In the genomic region with DNA sequence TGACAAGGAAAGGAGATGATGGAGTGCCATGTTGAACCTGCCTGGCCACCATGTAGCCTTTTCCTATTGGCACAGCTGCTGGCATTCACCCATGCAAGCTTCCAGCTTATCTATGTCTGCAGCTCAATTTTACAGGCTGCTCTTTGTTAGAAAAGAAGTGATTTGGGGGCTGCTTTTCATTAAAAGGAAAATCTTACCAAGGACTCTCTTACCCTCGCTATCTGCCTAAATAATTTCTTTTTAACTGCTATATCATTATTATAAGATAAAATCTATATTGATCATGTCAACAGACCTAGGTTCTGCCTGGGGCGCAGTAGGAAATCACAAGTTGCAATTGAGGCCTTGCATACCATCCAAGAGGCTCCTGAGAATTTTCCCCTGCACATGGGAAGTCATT, we compare ENCODE assay signal across 29 cellular contexts.
DNase-seq lines count a peak whose midpoint lies in the region; ATAC-seq, FAIRE-seq and TF ChIP-seq lines count a peak whose summit lies in the region.
"Had no signal": no experiment of that assay in that cellular context is flagged by ENCODE, and none has a peak within 500 bp of the region (broad histone marks: within the 10 kb centered on the region; RNA-seq: fewer than 3 reads in every experiment).

No MANE protein-coding gene starts in this region.

- no peaks in the 10 kb centered on the region for H3K9me3 Mint-ChIP-seq in activated naive CD4-positive, alpha-beta T cell treated with anti-CD3 and anti-CD28 coated beads, Interleukin-2, amount 10 ng/mL, durations not matched to agents 7 days and 5 days
- H3K9me3 Mint-ChIP-seq: CD8-positive, alpha-beta memory T cell had no signal

- no peaks in the 10 kb centered on the region for H3K36me3 Mint-ChIP-seq in activated naive CD4-positive, alpha-beta T cell treated with anti-CD3 and anti-CD28 coated beads, Interleukin-2, amount 10 ng/mL, durations not matched to agents 7 days and 5 days
- H3K36me3 Mint-ChIP-seq: CD14-positive monocyte; CD4-positive, alpha-beta memory T cell; CD4-positive, CD25-positive, alpha-beta regulatory T cell; CD8-positive, alpha-beta memory T cell had no signal

- intact Hi-C loops in A673 (cut with micrococcal nuclease; ENCODE audit: unreplicated experiment) = no loop called here

- H3K4me3 Mint-ChIP-seq in activated naive CD4-positive, alpha-beta T cell treated with anti-CD3 and anti-CD28 coated beads, Interleukin-2, amount 10 ng/mL, durations not matched to agents 7 days and 5 days = no peak overlapping the region
- H3K4me3 Mint-ChIP-seq: CD14-positive monocyte; CD4-positive, alpha-beta memory T cell; CD4-positive, CD25-positive, alpha-beta regulatory T cell; CD8-positive, alpha-beta memory T cell had no signal

- ATAC-seq in A549 = no peak
- no peak for ATAC-seq in HG02759 (IDR thresholded peaks at IDR 0.05; ENCODE audit: unreplicated experiment)
- ATAC-seq in HG02938 (IDR thresholded peaks at IDR 0.05; ENCODE audit: unreplicated experiment) = no peak
- ATAC-seq: GM12878 had no signal

- peaks cover 22% of the 10 kb centered on the region for H3K4me1 ChIP-seq in A549
- peaks cover 74% of the 10 kb centered on the region for H3K4me1 ChIP-seq in A673 (ENCODE audit: insufficient read depth, low read length, poor library complexity, severe bottlenecking)

- H3K27ac Mint-ChIP-seq in activated naive CD4-positive, alpha-beta T cell treated with anti-CD3 and anti-CD28 coated beads, Interleukin-2, amount 10 ng/mL, durations not matched to agents 7 days and 5 days = peak overlapping the region; percentile 1
- H3K27ac Mint-ChIP-seq: CD14-positive monocyte; CD4-positive, alpha-beta memory T cell; CD4-positive, CD25-positive, alpha-beta regulatory T cell; CD8-positive, alpha-beta memory T cell had no signal

- H3K4me2 ChIP-seq in A549 = no peak overlapping the region
- H3K4me2 ChIP-seq: BLaER1 had no signal

- H3K36me3 ChIP-seq in A673 (ENCODE audit: insufficient read depth, low read length, poor library complexity, severe bottlenecking) (no peaks in the 10 kb centered on the region), bronchial epithelial cell (ENCODE audit: control insufficient read depth, insufficient read depth, low read length) (no peaks in the 10 kb centered on the region)
- H3K36me3 ChIP-seq: BE2C, BLaER1 had no signal

- no peak for DNase-seq in activated naive CD4-positive, alpha-beta T cell treated with anti-CD3 and anti-CD28 coated beads, Interleukin-2, amount 10 ng/mL, durations not matched to agents 7 days and 5 days
- no peak for DNase-seq in activated naive CD4-positive, alpha-beta T cell treated with anti-CD3 and anti-CD28 coated beads, Interleukin-2, amount 50 U/mL, for 16 hours
- DNase-seq in A549 (ENCODE audit: low read depth in 1 of 2, low spot score in 1 of 2) (no peak), A673 (ENCODE audit: low spot score) (no peak), bronchial epithelial cell (ENCODE audit: low read depth) (no peak), UCSD-AML1 (lab: John Stamatoyannopoulos, UW; ENCODE audit: unreplicated experiment) (no peak)
- DNase-seq: 8988T; ACHN; BE2C; C1 segment of cervical spinal cord; CD4-positive, alpha-beta memory T cell; CD4-positive, CD25-positive, alpha-beta regulatory T cell; CD8-positive, alpha-beta memory T cell; COR-L47; DMS 273 treated with DMSO at 0.1 percent for 48 hours; DMS153; DMS53; DMS79; DND-41; EL; GDM1 had no signal

- TF ChIP-seq CTCF in A549 (IDR thresholded peaks at IDR 0.05) = no peak
- TF ChIP-seq CTCF in A673 (conservative IDR thresholded peaks at IDR 0.05; ENCODE audit: low read depth, low read length) = no peak
- TF ChIP-seq CTCF in bronchial epithelial cell (IDR thresholded peaks at IDR 0.05; ENCODE audit: insufficient read depth, low read length, severe bottlenecking) = no peak

- TF ChIP-seq EP300 in A549 (IDR thresholded peaks at IDR 0.05) = no peak

- FAIRE-seq in A549 (lab: Jason Lieb, UNC) (no peak), bronchial epithelial cell (lab: Jason Lieb, UNC) (peak; percentile 68)
- FAIRE-seq: A204.1, GM12878, GM12892, GM18507 had no signal

- peaks cover 4% of the 10 kb centered on the region for H3K27me3 Mint-ChIP-seq in activated naive CD4-positive, alpha-beta T cell treated with anti-CD3 and anti-CD28 coated beads, Interleukin-2, amount 10 ng/mL, durations not matched to agents 7 days and 5 days
- H3K27me3 Mint-ChIP-seq: CD4-positive, CD25-positive, alpha-beta regulatory T cell had no signal

- H3K27me3 ChIP-seq in A673 (replicated peaks; ENCODE audit: insufficient read depth, low read depth, low read length, poor library complexity) (no peaks in the 10 kb centered on the region), bronchial epithelial cell (ENCODE audit: control insufficient read depth, insufficient read depth, low read length) (no peaks in the 10 kb centered on the region)
- H3K27me3 ChIP-seq: BE2C, BLaER1 had no signal

- POLR2A ChIA-PET in A549 (lab: Yijun Ruan, JAX) (no interaction called here), A673 (lab: Charles Lee; ENCODE audit: low non-redundant PET) (no interaction called here)

- H3K9me3 ChIP-seq in A549 (no peaks in the 10 kb centered on the region; the same call in 2 of the 3 replicates), A673 (ENCODE audit: low read depth, low read length, poor library complexity, severe bottlenecking) (no peaks in the 10 kb centered on the region)
- H3K9me3 ChIP-seq: BE2C, BLaER1 had no signal

- no peak for TF ChIP-seq POLR2A in A549 (IDR thresholded peaks at IDR 0.05; ENCODE audit: low read length)

- CTCF ChIA-PET in activated naive CD4-positive, alpha-beta T cell treated with anti-CD3 and anti-CD28 coated beads, Interleukin-2, amount 10 ng/mL, durations not matched to agents 7 days and 5 days (lab: Charles Lee) = no interaction called here
- CTCF ChIA-PET in A549 (lab: Yijun Ruan, JAX) (interaction anchor here (0.9 to 1.4 kb wide), 4 partner anchors 9 to 42 kb away, joined by 3 to 6 read pairs (median 3); no protein-coding TSS in a partner anchor), A673 (lab: Charles Lee) (no interaction called here)

- H3K4me1 Mint-ChIP-seq in activated naive CD4-positive, alpha-beta T cell treated with anti-CD3 and anti-CD28 coated beads, Interleukin-2, amount 10 ng/mL, durations not matched to agents 7 days and 5 days = no peaks in the 10 kb centered on the region
- H3K4me1 Mint-ChIP-seq: CD4-positive, alpha-beta memory T cell; CD4-positive, CD25-positive, alpha-beta regulatory T cell; CD8-positive, alpha-beta memory T cell had no signal

- H3K4me3 ChIP-seq in A549 = no peak overlapping the region
- H3K4me3 ChIP-seq in A673 (ENCODE audit: low read depth, low read length, poor library complexity, severe bottlenecking) = no peak overlapping the region
- no peak overlapping the region for H3K4me3 ChIP-seq in bronchial epithelial cell (ENCODE audit: low read depth, low read length)
- H3K4me3 ChIP-seq: BLaER1, GM12878 had no signal

- peak overlapping the region; percentile 90 to 92 for H3K27ac ChIP-seq in A549
- peak overlapping the region; percentile 56 for H3K27ac ChIP-seq in A673 (ENCODE audit: low read depth, low read length, poor library complexity, severe bottlenecking)
- H3K27ac ChIP-seq: BLaER1 had no signal

- BruUV-seq in A673 (replicated peaks; lab: Mats Ljungman, UMichigan) = no TSS peak

- 95% methylated on average over 2 of the region's 2 CpGs for WGBS in A549 (ENCODE audit: missing lambda C conversion rate)

- TF ChIP-seq RAD21 in A549 (conservative IDR thresholded peaks at IDR 0.05 in 1 of 2, IDR thresholded peaks at IDR 0.05 in 1 of 2) = no peak

TF ChIP-seq in A549, 52 proteins besides CTCF, POLR2A, EP300 and RAD21:
- no peak for TF ChIP-seq EHMT2 (IDR thresholded peaks at IDR 0.05; ENCODE audit: low read depth)
- no peak for TF ChIP-seq ZSCAN20 (CRISPR knock-in tag; IDR thresholded peaks at IDR 0.05)
- no peak for TF ChIP-seq HOXA7 (CRISPR knock-in tag; IDR thresholded peaks at IDR 0.05)
- TF ChIP-seq SREBF2 (IDR thresholded peaks at IDR 0.05) = no peak
- no peak for TF ChIP-seq POLR2AphosphoS2 (conservative IDR thresholded peaks at IDR 0.05; ENCODE audit: low read length)
- no peak for TF ChIP-seq RNF2 (IDR thresholded peaks at IDR 0.05; ENCODE audit: borderline replicate concordance, low read depth)
- TF ChIP-seq CHD4 (IDR thresholded peaks at IDR 0.05; ENCODE audit: borderline replicate concordance) = no peak
